ENCODE assay signal across 1 cellular context in the genomic region with DNA sequence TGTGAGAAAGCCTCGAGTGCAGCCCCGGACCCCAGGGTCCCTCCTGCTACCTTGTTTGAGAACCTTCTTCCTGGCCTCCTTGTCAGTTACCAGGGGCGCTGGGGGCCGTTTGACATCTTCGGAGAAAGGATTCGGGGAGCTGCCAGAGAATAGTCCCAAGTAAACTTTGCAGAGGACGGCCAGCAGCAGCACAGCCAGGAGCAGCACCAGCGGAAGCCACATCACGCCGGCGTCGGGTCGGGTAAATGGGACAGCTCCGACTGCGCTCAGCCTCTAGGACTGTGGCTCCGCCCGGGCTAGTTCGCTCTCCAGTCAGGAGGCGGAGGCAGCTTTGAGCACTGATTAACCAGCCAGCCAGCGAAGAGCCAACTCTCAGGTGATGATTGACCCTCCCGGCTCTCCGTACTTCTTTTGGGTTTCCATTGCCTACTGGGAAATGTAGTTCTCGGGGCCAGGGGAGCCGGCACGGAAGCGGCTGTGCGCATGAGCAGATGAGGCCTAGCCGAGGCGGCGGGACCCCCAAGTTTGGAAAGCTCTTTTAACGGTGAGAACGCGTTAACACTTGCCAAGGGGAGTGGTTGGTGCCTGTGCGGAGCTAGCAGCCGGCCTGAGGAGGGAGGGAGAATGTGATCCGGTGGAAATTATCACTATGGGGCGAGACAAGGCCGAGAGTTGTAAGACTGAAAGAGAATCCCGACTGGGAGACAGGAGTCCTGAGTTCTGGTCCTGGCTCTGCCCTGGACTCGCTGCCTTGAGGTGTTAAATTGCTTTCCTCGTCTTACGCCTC.
TF ChIP-seq lines count a peak whose summit lies in the region.

A gene (plus strand): TSS at position 484 of the 787 bp plus-strand sequence. CDS start 2,430 bp downstream, outside the sequence.
A gene (minus strand): TSS at position 243 of the 787 bp plus-strand sequence. CDS start 21 bp downstream, at position 222.

TF ChIP-seq in GM12878, 131 proteins besides CTCF, POLR2A, EP300 and RAD21 (continued from another document and continues in another):
- TF ChIP-seq, protein P1, sequence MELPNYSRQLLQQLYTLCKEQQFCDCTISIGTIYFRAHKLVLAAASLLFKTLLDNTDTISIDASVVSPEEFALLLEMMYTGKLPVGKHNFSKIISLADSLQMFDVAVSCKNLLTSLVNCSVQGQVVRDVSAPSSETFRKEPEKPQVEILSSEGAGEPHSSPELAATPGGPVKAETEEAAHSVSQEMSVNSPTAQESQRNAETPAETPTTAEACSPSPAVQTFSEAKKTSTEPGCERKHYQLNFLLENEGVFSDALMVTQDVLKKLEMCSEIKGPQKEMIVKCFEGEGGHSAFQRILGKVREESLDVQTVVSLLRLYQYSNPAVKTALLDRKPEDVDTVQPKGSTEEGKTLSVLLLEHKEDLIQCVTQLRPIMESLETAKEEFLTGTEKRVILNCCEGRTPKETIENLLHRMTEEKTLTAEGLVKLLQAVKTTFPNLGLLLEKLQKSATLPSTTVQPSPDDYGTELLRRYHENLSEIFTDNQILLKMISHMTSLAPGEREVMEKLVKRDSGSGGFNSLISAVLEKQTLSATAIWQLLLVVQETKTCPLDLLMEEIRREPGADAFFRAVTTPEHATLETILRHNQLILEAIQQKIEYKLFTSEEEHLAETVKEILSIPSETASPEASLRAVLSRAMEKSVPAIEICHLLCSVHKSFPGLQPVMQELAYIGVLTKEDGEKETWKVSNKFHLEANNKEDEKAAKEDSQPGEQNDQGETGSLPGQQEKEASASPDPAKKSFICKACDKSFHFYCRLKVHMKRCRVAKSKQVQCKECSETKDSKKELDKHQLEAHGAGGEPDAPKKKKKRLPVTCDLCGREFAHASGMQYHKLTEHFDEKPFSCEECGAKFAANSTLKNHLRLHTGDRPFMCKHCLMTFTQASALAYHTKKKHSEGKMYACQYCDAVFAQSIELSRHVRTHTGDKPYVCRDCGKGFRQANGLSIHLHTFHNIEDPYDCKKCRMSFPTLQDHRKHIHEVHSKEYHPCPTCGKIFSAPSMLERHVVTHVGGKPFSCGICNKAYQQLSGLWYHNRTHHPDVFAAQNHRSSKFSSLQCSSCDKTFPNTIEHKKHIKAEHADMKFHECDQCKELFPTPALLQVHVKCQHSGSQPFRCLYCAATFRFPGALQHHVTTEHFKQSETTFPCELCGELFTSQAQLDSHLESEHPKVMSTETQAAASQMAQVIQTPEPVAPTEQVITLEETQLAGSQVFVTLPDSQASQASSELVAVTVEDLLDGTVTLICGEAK (IDR thresholded peaks at IDR 0.05; ENCODE audit: borderline replicate concordance) = peak; percentile 32; the same call in 1 of the 2 replicates
- peak; percentile 35; the same call in 1 of the 2 replicates for TF ChIP-seq BACH1 (IDR thresholded peaks at IDR 0.05; ENCODE audit: borderline replicate concordance)
- TF ChIP-seq ZNF207 (IDR thresholded peaks at IDR 0.05; ENCODE audit: borderline replicate concordance) = peak; percentile 44; the same call in 1 of the 2 replicates
- peak; percentile 29; the same call in 1 of the 2 replicates for TF ChIP-seq IRF4 (IDR thresholded peaks at IDR 0.05; ENCODE audit: low read depth, low read length)
- TF ChIP-seq SP1 (IDR thresholded peaks at IDR 0.05; ENCODE audit: low read depth, low read length) = peak; percentile 76
- TF ChIP-seq, protein P2, sequence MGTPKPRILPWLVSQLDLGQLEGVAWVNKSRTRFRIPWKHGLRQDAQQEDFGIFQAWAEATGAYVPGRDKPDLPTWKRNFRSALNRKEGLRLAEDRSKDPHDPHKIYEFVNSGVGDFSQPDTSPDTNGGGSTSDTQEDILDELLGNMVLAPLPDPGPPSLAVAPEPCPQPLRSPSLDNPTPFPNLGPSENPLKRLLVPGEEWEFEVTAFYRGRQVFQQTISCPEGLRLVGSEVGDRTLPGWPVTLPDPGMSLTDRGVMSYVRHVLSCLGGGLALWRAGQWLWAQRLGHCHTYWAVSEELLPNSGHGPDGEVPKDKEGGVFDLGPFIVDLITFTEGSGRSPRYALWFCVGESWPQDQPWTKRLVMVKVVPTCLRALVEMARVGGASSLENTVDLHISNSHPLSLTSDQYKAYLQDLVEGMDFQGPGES (IDR thresholded peaks at IDR 0.05) = peak; percentile 1; the same call in 1 of the 2 replicates
- peak; percentile 69; the same call in 1 of the 2 replicates for TF ChIP-seq TCF3 (IDR thresholded peaks at IDR 0.05; ENCODE audit: borderline replicate concordance, insufficient read depth, low read depth, low read length)
- TF ChIP-seq MXI1 (IDR thresholded peaks at IDR 0.05; ENCODE audit: low read depth, low read length) = peak; percentile 68
- TF ChIP-seq, protein P3, sequence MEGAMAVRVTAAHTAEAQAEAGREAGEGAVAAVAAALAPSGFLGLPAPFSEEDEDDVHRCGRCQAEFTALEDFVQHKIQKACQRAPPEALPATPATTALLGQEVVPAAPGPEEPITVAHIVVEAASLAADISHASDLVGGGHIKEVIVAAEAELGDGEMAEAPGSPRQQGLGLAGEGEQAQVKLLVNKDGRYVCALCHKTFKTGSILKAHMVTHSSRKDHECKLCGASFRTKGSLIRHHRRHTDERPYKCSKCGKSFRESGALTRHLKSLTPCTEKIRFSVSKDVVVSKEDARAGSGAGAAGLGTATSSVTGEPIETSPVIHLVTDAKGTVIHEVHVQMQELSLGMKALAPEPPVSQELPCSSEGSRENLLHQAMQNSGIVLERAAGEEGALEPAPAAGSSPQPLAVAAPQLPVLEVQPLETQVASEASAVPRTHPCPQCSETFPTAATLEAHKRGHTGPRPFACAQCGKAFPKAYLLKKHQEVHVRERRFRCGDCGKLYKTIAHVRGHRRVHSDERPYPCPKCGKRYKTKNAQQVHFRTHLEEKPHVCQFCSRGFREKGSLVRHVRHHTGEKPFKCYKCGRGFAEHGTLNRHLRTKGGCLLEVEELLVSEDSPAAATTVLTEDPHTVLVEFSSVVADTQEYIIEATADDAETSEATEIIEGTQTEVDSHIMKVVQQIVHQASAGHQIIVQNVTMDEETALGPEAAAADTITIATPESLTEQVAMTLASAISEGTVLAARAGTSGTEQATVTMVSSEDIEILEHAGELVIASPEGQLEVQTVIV (IDR thresholded peaks at IDR 0.05; ENCODE audit: borderline replicate concordance, partially characterized antibody) = peak; percentile 74
- 0 out of 2 replicates have a peak, but pooled peaks have one; percentile 56 for TF ChIP-seq MEF2A (IDR thresholded peaks at IDR 0.05; ENCODE audit: insufficient read depth, low read depth, low read length)
- peak; percentile 98 for TF ChIP-seq HCFC1 (IDR thresholded peaks at IDR 0.05; ENCODE audit: low read length)
- TF ChIP-seq POLR2AphosphoS2 (IDR thresholded peaks at IDR 0.05; ENCODE audit: low read depth, low read length) = peak; percentile 83; the same call in 1 of the 2 replicates
- TF ChIP-seq SREBF1 (IDR thresholded peaks at IDR 0.05; ENCODE audit: low read length) = peak; percentile 86
- TF ChIP-seq JUNB (IDR thresholded peaks at IDR 0.05) = no peak
- no peak for TF ChIP-seq BRCA1 (IDR thresholded peaks at IDR 0.05; ENCODE audit: low read depth, low read length)
- TF ChIP-seq, protein P4, sequence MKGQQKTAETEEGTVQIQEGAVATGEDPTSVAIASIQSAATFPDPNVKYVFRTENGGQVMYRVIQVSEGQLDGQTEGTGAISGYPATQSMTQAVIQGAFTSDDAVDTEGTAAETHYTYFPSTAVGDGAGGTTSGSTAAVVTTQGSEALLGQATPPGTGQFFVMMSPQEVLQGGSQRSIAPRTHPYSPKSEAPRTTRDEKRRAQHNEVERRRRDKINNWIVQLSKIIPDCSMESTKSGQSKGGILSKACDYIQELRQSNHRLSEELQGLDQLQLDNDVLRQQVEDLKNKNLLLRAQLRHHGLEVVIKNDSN (IDR thresholded peaks at IDR 0.05; ENCODE audit: borderline replicate concordance, extremely low read length, insufficient read depth, low read depth, low read length) = no peak
- TF ChIP-seq, protein P5, sequence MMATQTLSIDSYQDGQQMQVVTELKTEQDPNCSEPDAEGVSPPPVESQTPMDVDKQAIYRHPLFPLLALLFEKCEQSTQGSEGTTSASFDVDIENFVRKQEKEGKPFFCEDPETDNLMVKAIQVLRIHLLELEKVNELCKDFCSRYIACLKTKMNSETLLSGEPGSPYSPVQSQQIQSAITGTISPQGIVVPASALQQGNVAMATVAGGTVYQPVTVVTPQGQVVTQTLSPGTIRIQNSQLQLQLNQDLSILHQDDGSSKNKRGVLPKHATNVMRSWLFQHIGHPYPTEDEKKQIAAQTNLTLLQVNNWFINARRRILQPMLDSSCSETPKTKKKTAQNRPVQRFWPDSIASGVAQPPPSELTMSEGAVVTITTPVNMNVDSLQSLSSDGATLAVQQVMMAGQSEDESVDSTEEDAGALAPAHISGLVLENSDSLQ (IDR thresholded peaks at IDR 0.05) = peak; percentile 63
- peak; percentile 79 for TF ChIP-seq CREM (IDR thresholded peaks at IDR 0.05; ENCODE audit: low read depth)
- no peak for TF ChIP-seq ETV6 (conservative IDR thresholded peaks at IDR 0.05 in 1 of 2, IDR thresholded peaks at IDR 0.05 in 1 of 2; ENCODE audit: borderline replicate concordance in 1 of 2, low read depth in 1 of 2)
- TF ChIP-seq, protein P6, sequence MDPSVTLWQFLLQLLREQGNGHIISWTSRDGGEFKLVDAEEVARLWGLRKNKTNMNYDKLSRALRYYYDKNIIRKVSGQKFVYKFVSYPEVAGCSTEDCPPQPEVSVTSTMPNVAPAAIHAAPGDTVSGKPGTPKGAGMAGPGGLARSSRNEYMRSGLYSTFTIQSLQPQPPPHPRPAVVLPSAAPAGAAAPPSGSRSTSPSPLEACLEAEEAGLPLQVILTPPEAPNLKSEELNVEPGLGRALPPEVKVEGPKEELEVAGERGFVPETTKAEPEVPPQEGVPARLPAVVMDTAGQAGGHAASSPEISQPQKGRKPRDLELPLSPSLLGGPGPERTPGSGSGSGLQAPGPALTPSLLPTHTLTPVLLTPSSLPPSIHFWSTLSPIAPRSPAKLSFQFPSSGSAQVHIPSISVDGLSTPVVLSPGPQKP (IDR thresholded peaks at IDR 0.05; ENCODE audit: low read depth, low read length) = 0 out of 2 replicates have a peak, but pooled peaks have one; percentile 49
- TF ChIP-seq CHD2 (IDR thresholded peaks at IDR 0.05; ENCODE audit: borderline replicate concordance, low read depth, low read length) = peak; percentile 73
- TF ChIP-seq, protein P7, sequence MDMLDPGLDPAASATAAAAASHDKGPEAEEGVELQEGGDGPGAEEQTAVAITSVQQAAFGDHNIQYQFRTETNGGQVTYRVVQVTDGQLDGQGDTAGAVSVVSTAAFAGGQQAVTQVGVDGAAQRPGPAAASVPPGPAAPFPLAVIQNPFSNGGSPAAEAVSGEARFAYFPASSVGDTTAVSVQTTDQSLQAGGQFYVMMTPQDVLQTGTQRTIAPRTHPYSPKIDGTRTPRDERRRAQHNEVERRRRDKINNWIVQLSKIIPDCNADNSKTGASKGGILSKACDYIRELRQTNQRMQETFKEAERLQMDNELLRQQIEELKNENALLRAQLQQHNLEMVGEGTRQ (IDR thresholded peaks at IDR 0.05; ENCODE audit: borderline replicate concordance, low read depth, low read length) = no peak
- peak; percentile 52 for TF ChIP-seq HDAC6 (IDR thresholded peaks at IDR 0.05; ENCODE audit: unreplicated experiment)
- TF ChIP-seq, protein P8, sequence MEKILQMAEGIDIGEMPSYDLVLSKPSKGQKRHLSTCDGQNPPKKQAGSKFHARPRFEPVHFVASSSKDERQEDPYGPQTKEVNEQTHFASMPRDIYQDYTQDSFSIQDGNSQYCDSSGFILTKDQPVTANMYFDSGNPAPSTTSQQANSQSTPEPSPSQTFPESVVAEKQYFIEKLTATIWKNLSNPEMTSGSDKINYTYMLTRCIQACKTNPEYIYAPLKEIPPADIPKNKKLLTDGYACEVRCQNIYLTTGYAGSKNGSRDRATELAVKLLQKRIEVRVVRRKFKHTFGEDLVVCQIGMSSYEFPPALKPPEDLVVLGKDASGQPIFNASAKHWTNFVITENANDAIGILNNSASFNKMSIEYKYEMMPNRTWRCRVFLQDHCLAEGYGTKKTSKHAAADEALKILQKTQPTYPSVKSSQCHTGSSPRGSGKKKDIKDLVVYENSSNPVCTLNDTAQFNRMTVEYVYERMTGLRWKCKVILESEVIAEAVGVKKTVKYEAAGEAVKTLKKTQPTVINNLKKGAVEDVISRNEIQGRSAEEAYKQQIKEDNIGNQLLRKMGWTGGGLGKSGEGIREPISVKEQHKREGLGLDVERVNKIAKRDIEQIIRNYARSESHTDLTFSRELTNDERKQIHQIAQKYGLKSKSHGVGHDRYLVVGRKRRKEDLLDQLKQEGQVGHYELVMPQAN (conservative IDR thresholded peaks at IDR 0.05) = peak; percentile 83
- no peak for TF ChIP-seq NR2F1 (conservative IDR thresholded peaks at IDR 0.05)
- TF ChIP-seq CBX5 (IDR thresholded peaks at IDR 0.05; ENCODE audit: low read depth) = 0 out of 2 replicates have a peak, but pooled peaks have one; percentile 6
- no peak for TF ChIP-seq JUND (IDR thresholded peaks at IDR 0.05; ENCODE audit: low read depth, low read length)
- TF ChIP-seq SPI1 (IDR thresholded peaks at IDR 0.05; ENCODE audit: borderline replicate concordance, insufficient read depth, low read depth, low read length) = no peak
- peak; percentile 60; the same call in 1 of the 2 replicates for TF ChIP-seq SREBF2 (IDR thresholded peaks at IDR 0.05; ENCODE audit: low read length)
- peak; percentile 95 for TF ChIP-seq IKZF1 (conservative IDR thresholded peaks at IDR 0.05)
- no peak for TF ChIP-seq MYC (IDR thresholded peaks at IDR 0.05; ENCODE audit: insufficient read depth, insufficient read length, insufficient replicate concordance, low read length, severe bottlenecking)
- TF ChIP-seq NBN (IDR thresholded peaks at IDR 0.05) = peak; percentile 91
- peak; percentile 49; the same call in 1 of the 2 replicates for TF ChIP-seq ATF7 (IDR thresholded peaks at IDR 0.05; ENCODE audit: low read depth)
- TF ChIP-seq BHLHE40 (IDR thresholded peaks at IDR 0.05; ENCODE audit: borderline replicate concordance in 1 of 2, low read depth in 2 of 2, low read length in 1 of 2) = peak; percentile 32 to 39; a peak in 2 of 4 replicates
- peak; percentile 83 for TF ChIP-seq PML (IDR thresholded peaks at IDR 0.05; ENCODE audit: low read length)
- peak; percentile 62 for TF ChIP-seq RELA (IDR thresholded peaks at IDR 0.05; ENCODE audit: borderline replicate concordance, partially characterized antibody)
- peak; percentile 98 for TF ChIP-seq TAF1 (IDR thresholded peaks at IDR 0.05; ENCODE audit: borderline replicate concordance, low read depth, low read length)
- TF ChIP-seq RFX5 (IDR thresholded peaks at IDR 0.05; ENCODE audit: low read depth, low read length) = peak; percentile 62
- TF ChIP-seq YY1 (IDR thresholded peaks at IDR 0.05; ENCODE audit: low read depth, low read length) = peak; percentile 72; the same call in 1 of the 2 replicates
- TF ChIP-seq, protein P9, sequence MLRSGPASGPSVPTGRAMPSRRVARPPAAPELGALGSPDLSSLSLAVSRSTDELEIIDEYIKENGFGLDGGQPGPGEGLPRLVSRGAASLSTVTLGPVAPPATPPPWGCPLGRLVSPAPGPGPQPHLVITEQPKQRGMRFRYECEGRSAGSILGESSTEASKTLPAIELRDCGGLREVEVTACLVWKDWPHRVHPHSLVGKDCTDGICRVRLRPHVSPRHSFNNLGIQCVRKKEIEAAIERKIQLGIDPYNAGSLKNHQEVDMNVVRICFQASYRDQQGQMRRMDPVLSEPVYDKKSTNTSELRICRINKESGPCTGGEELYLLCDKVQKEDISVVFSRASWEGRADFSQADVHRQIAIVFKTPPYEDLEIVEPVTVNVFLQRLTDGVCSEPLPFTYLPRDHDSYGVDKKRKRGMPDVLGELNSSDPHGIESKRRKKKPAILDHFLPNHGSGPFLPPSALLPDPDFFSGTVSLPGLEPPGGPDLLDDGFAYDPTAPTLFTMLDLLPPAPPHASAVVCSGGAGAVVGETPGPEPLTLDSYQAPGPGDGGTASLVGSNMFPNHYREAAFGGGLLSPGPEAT (IDR thresholded peaks at IDR 0.05; ENCODE audit: low read depth) = peak; percentile 82; the same call in 1 of the 2 replicates
- TF ChIP-seq HDGF (IDR thresholded peaks at IDR 0.05) = 0 out of 2 replicates have a peak, but pooled peaks have one; percentile 46
- TF ChIP-seq SMC3 (IDR thresholded peaks at IDR 0.05; ENCODE audit: borderline replicate concordance, low read length) = peak; percentile 15; the same call in 1 of the 2 replicates
